In genomic region chr1:59699227-59699847, GRCh38 we compare ENCODE assay signal across 8 cellular contexts.
DNase-seq lines count a peak whose midpoint lies in the region; ATAC-seq and TF ChIP-seq lines count a peak whose summit lies in the region.

No MANE protein-coding gene starts in this region.

- H3K9me3 ChIP-seq in gastrocnemius medialis, result no peaks in the 10 kb centered on the region

- TF ChIP-seq CTCF in GM12874 (IDR thresholded peaks at IDR 0.05; ENCODE audit: insufficient read depth, low read depth, low read length) (peak; percentile 74), gastrocnemius medialis (IDR thresholded peaks at IDR 0.05 in 4 of 5, conservative IDR thresholded peaks at IDR 0.05 in 1 of 5) (peak; percentile 86 to 97 (median 93))

- H3K27ac ChIP-seq in gastrocnemius medialis, result peak overlapping the region; percentile 71 to 77 (median 74)

- H3K27me3 ChIP-seq in gastrocnemius medialis, result no peaks in the 10 kb centered on the region

- H3K36me3 ChIP-seq in gastrocnemius medialis, result no peaks in the 10 kb centered on the region

- intact Hi-C loops in left cardiac atrium (cut with DNase I), result loop anchor here in 1 of 2 donors (5.0 kb wide), 1 partner anchor 402 kb away; the partner anchor contains the start of gene FGGY
- intact Hi-C loops in gastrocnemius medialis (cut with DNase I; ENCODE audit: low total_unique reads), result loop anchor here (1.0 to 5.0 kb wide), 5 partner anchors 267 to 959 kb away; partner anchors contain the start of gene FGGY

- peak overlapping the region in 1 of 4 donors; percentile 12 for H3K4me3 ChIP-seq in gastrocnemius medialis

- ATAC-seq in left cardiac atrium (peak; percentile 23 to 53), gastrocnemius medialis (peak; percentile 40 to 56), GM21360 (IDR thresholded peaks at IDR 0.05; ENCODE audit: unreplicated experiment) (no peak), GM19467 (IDR thresholded peaks at IDR 0.05; ENCODE audit: unreplicated experiment) (no peak)

- DNase-seq in AML-193 (lab: John Stamatoyannopoulos, UW) (peak; percentile 58 to 65), NCI-H345 (lab: John Stamatoyannopoulos, UW) (peak; percentile 43), left cardiac atrium (no peak), gastrocnemius medialis (no peak)
- DNase-seq in activated CD4-positive, alpha-beta T cell treated with anti-CD3 and anti-CD28 coated beads, Interleukin-2, amount 50 U/mL, for 1 hour, result peak; percentile 9

- in situ Hi-C loops in gastrocnemius medialis (cut with MboI; ENCODE audit: low sequenced_read_pairs in 4 of 4), result loop anchor here (10.0 to 25.0 kb wide), 5 partner anchors 187 to 915 kb away; partner anchors contain the start of genes FGGY (in 2 of the 4) and JUN (in 2 of the 4)

- peaks cover 53 to 59% of the 10 kb centered on the region in 2 donors for H3K4me1 ChIP-seq in gastrocnemius medialis

- no peak for TF ChIP-seq POLR2A in gastrocnemius medialis (IDR thresholded peaks at IDR 0.05)

Comparison
In these comparisons a context has a peak if more than half of its experiments do, and no peak if none do; other contexts are left out.
1. DNase-seq: peak in AML-193 (2 of 2), NCI-H345 (single experiment) and activated CD4-positive, alpha-beta T cell treated with anti-CD3 and anti-CD28 coated beads, Interleukin-2, amount 50 U/mL, for 1 hour (single experiment); none in left cardiac atrium (single experiment) and gastrocnemius medialis (0 of 2).
2. ATAC-seq: peak in left cardiac atrium (2 of 2) and gastrocnemius medialis (2 of 2); none in GM21360 (single experiment) and GM19467 (single experiment).